8 cellular contexts compared by ENCODE assay signal in the genomic region with DNA sequence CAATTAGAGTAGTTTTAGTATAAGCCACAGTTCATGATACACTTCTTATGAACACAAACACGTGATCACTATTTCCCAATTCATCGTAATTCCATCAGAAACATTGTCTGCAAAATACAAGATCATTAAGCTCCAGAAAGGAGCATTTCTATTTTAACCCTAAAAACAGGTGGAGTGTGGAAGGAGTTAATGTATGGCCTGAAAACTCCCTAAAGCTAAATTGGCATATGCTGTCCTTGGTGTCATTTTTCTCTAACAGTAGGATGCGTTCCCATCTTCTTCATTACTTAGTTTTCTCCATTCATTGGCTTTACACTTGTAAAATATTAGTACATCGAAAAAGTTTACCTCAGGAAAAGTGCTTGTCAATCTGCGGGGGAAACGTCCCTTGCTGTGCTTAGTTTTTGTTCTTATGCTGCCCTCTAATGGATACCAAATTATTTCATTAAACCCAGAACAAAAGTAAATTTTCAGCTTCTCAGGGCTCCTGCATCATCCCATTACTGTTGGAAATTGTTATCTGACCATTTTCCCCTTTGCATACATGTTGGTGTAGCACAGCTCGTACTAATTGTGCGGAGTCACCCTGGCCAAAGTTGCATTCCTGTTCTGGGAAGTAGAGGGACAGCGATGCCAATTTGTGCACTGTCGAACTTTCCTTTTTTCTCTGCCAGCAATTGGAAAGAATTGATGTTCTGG.
DNase-seq lines count a peak whose midpoint lies in the region; ATAC-seq and FAIRE-seq lines count a peak whose summit lies in the region.

No MANE protein-coding gene starts in this region.

- DNase-seq in SIG-M5 treated with dmso at 0.1 percent for 504 hours (lab: John Stamatoyannopoulos, UW; ENCODE audit: unreplicated experiment) = peak; percentile 61
- no peak for DNase-seq in SIG-M5 (lab: John Stamatoyannopoulos, UW)
- DNase-seq in HT1080 (ENCODE audit: low read depth) = peak; percentile 38
- DNase-seq in RCC 7860 (ENCODE audit: low spot score) = peak; percentile 44
- DNase-seq in dedifferentiated amniotic fluid mesenchymal stem cell (ENCODE audit: extremely low spot score) = peak; percentile 46
- peak; percentile 74 for DNase-seq in medulla oblongata (ENCODE audit: extremely low spot score)
- no peak for DNase-seq in NCI-H226

- ATAC-seq in GM19468 (IDR thresholded peaks at IDR 0.05; ENCODE audit: extremely low read depth, unreplicated experiment) = peak; percentile 41

- peak; percentile 75 for FAIRE-seq in RCC 7860 (lab: Jason Lieb, UNC)

Comparison
In these comparisons a context has a peak if more than half of its experiments do, and no peak if none do; other contexts are left out.
1. DNase-seq: peak in SIG-M5 treated with dmso at 0.1 percent for 504 hours (single experiment), HT1080 (single experiment), RCC 7860 (single experiment), dedifferentiated amniotic fluid mesenchymal stem cell (single experiment) and medulla oblongata (single experiment); none in SIG-M5 (single experiment) and NCI-H226 (single experiment).